Comparison of ENCODE assay signal across 8 cellular contexts in genomic region chr17:76707985-76708807, GRCh38. TPM values are rescaled to one million over a fixed set of nuclear protein-coding genes. Genes with fewer than 3 reads are reported as not detected.
DNase-seq lines count a peak whose midpoint lies in the region; ATAC-seq and TF ChIP-seq lines count a peak whose summit lies in the region.

No MANE protein-coding gene starts in this region.

- DNase-seq in GM10266 (ENCODE audit: extremely low spot score) (no peak), adipocyte (ENCODE audit: low read depth) (no peak), left ventricle myocardium superior (peak; percentile 66), retina (peak; percentile 83), MV-4-11 (lab: John Stamatoyannopoulos, UW) (no peak), foreskin melanocyte (no peak), NCI-H2029 treated with DMSO at 0.1 percent for 48 hours (lab: John Stamatoyannopoulos, UW) (no peak)
- DNase-seq in stimulated activated CD4-positive, alpha-beta T cell treated with anti-CD3 and anti-CD28 coated beads, Interleukin-4, amount 100 ng/mL, for 4 hours: no peak

- peak overlapping the region; percentile 92 for H3K4me3 ChIP-seq in adipocyte (ENCODE audit: low read length)

- H3K27me3 ChIP-seq in adipocyte (replicated peaks; ENCODE audit: control insufficient read depth, insufficient read depth, low read length): no peaks in the 10 kb centered on the region

- ATAC-seq in left ventricle myocardium superior: peak; percentile 16

- no peaks in the 10 kb centered on the region for H3K9me3 ChIP-seq in adipocyte (ENCODE audit: control insufficient read depth, low read length)

- peak; percentile 23 for TF ChIP-seq CTCF in GM10266 (IDR thresholded peaks at IDR 0.05; ENCODE audit: control insufficient read depth, insufficient read depth, low read depth, missing control alignments)

- H3K36me3 ChIP-seq in adipocyte (ENCODE audit: control insufficient read depth, insufficient read depth, low read length, severe bottlenecking): peaks cover under 1% of the 10 kb centered on the region

- peak overlapping the region; percentile 96 for H3K9ac ChIP-seq in adipocyte (ENCODE audit: low read length)

- H3K4me1 ChIP-seq in adipocyte (ENCODE audit: control insufficient read depth, insufficient read depth, low read length): peaks cover 38% of the 10 kb centered on the region

- intact Hi-C loops in left ventricle myocardium superior (cut with micrococcal nuclease): no loop called here

RNA-seq across cellular contexts. Expression of gene MXRA7, which starts 2.6 kb away (rescaled TPM):
- total RNA-seq in left ventricle myocardium superior: 364 TPM

RNA-seq across cellular contexts. Expression of gene JMJD6, which starts 18.2 kb away (rescaled TPM):
- 68.6 TPM for total RNA-seq in left ventricle myocardium superior

RNA-seq across cellular contexts. Expression of gene METTL23, which starts 18.4 kb away (rescaled TPM):
- total RNA-seq in left ventricle myocardium superior: 21.0 TPM

RNA-seq across cellular contexts. Expression of gene SRSF2, which starts 28.9 kb away (rescaled TPM):
- total RNA-seq in left ventricle myocardium superior: 78.0 TPM

RNA-seq across cellular contexts. Expression of gene MFSD11, which starts 29.7 kb away (rescaled TPM):
- total RNA-seq in left ventricle myocardium superior: 21.3 TPM

Comparison
In these comparisons a context has a peak if more than half of its experiments do, and no peak if none do; other contexts are left out.
1. DNase-seq: peak in left ventricle myocardium superior (single experiment) and retina (single experiment); none in GM10266 (single experiment), adipocyte (single experiment), MV-4-11 (single experiment), foreskin melanocyte (single experiment), stimulated activated CD4-positive, alpha-beta T cell treated with anti-CD3 and anti-CD28 coated beads, Interleukin-4, amount 100 ng/mL, for 4 hours (0 of 2) and NCI-H2029 treated with DMSO at 0.1 percent for 48 hours (single experiment).